In the genomic region with DNA sequence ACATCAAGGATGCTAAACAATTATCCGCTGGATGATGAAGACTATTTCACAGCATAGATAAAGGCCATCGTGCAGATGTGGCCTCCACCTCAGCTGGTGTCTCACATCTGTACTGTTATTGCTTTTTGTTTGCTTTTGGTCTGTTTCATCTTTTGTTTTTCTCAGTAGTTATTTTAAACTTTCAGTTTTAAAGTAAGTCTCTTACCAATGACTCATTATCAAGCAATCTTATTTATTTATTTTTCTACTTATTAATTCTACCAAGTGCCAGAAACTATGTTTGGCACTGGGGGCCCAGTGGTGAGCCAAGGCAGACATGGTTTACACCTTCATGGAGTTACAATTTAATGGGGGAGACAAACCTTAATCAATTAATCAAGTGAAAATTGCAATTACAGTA, we compare ENCODE assay signal across 14 cellular contexts.
DNase-seq lines count a peak whose midpoint lies in the region; ATAC-seq and TF ChIP-seq lines count a peak whose summit lies in the region.
"Had no signal": no experiment of that assay in that cellular context is flagged by ENCODE, and none has a peak within 500 bp of the region (broad histone marks: within the 10 kb centered on the region; RNA-seq: fewer than 3 reads in every experiment).

No MANE protein-coding gene starts in this region.

- H3K27ac Mint-ChIP-seq in HFFc6 (no peak overlapping the region), CD14-positive monocyte (no peak overlapping the region)
- H3K27ac Mint-ChIP-seq: CD8-positive, alpha-beta T cell had no signal

- H3K36me3 Mint-ChIP-seq in HFFc6 (ENCODE audit: low read depth) (no peaks in the 10 kb centered on the region), CD14-positive monocyte (no peaks in the 10 kb centered on the region)
- H3K36me3 Mint-ChIP-seq: CD8-positive, alpha-beta T cell had no signal

- ATAC-seq in GM21619 (IDR thresholded peaks at IDR 0.05; ENCODE audit: unreplicated experiment) = no peak
- ATAC-seq: CD8-positive, alpha-beta T cell had no signal

- H3K9me3 Mint-ChIP-seq in HFFc6 (no peaks in the 10 kb centered on the region), CD14-positive monocyte (peaks cover 0 to 3% (median 0%) of the 10 kb centered on the region in 7 donors)
- H3K9me3 Mint-ChIP-seq: CD8-positive, alpha-beta T cell had no signal

- TF ChIP-seq CTCF in HFFc6 (IDR thresholded peaks at IDR 0.05) (no peak), choroid plexus epithelial cell (conservative IDR thresholded peaks at IDR 0.05; ENCODE audit: low read depth, low read length) (no peak), foreskin fibroblast (IDR thresholded peaks at IDR 0.05; ENCODE audit: low read depth, low read length) (no peak), lower leg skin (IDR thresholded peaks at IDR 0.05) (no peak), CD14-positive monocyte (IDR thresholded peaks at IDR 0.05) (no peak)

- intact Hi-C loops in lower leg skin (cut with DNase I; ENCODE audit: low total_unique reads) (no loop called here), CD14-positive monocyte (cut with micrococcal nuclease) (no loop called here)

- peaks cover 54% of the 10 kb centered on the region for H3K4me1 Mint-ChIP-seq in HFFc6 (ENCODE audit: low read depth)
- no peaks in the 10 kb centered on the region for H3K4me1 Mint-ChIP-seq in CD14-positive monocyte

- H3K4me3 Mint-ChIP-seq in HFFc6 = peak overlapping the region; percentile 24
- no peak overlapping the region for H3K4me3 Mint-ChIP-seq in CD14-positive monocyte
- H3K4me3 Mint-ChIP-seq: CD8-positive, alpha-beta T cell had no signal

- 76 to 83% methylated on average over 2 of the region's 2 CpGs for WGBS in lower leg skin, 2 donors

- no peak for DNase-seq in HFFc6
- peak; percentile 45 for DNase-seq in choroid plexus epithelial cell (ENCODE audit: low read depth)
- DNase-seq in foreskin fibroblast = peak; percentile 18 to 52
- DNase-seq in lower leg skin (ENCODE audit: low spot score in 2 of 2) = no peak
- DNase-seq in NCI-H1092 treated with DMSO at 0.1 percent for 48 hours (lab: John Stamatoyannopoulos, UW) = no peak
- no peak for DNase-seq in CD14-positive monocyte (ENCODE audit: low spot score)
- DNase-seq: CD8-positive, alpha-beta T cell; DMS79 treated with DMSO at 0.1 percent for 48 hours; GF-D8; NCI-H1436 treated with DMSO at 0.1 percent for 48 hours; NCI-H2029 treated with DMSO at 0.1 percent for 48 hours; NCI-H774; SW 1271 had no signal

- no peak for TF ChIP-seq POLR2A in lower leg skin (IDR thresholded peaks at IDR 0.05)

- H3K27me3 Mint-ChIP-seq in HFFc6 (ENCODE audit: insufficient read depth) (no peaks in the 10 kb centered on the region; the same call in 1 of the 2 replicates), CD14-positive monocyte (ENCODE audit: low read depth in 3 of 3) (peaks cover 0 to 6% (median 4%) of the 10 kb centered on the region in 3 donors)

- no peak overlapping the region for H3K4me3 ChIP-seq in choroid plexus epithelial cell (ENCODE audit: low read depth, low read length)
- no peak overlapping the region for H3K4me3 ChIP-seq in foreskin fibroblast (ENCODE audit: low read depth in 1 of 2, low read length in 2 of 2)
- H3K4me3 ChIP-seq in lower leg skin (ENCODE audit: low read depth, poor library complexity, severe bottlenecking) = no peak overlapping the region

Comparison
In these comparisons a context has a peak if more than half of its experiments do, and no peak if none do; other contexts are left out.
1. DNase-seq: peak in choroid plexus epithelial cell (single experiment) and foreskin fibroblast (2 of 2); none in HFFc6 (single experiment), lower leg skin (0 of 2), NCI-H1092 treated with DMSO at 0.1 percent for 48 hours (single experiment) and CD14-positive monocyte (single experiment).